In the genomic region with DNA sequence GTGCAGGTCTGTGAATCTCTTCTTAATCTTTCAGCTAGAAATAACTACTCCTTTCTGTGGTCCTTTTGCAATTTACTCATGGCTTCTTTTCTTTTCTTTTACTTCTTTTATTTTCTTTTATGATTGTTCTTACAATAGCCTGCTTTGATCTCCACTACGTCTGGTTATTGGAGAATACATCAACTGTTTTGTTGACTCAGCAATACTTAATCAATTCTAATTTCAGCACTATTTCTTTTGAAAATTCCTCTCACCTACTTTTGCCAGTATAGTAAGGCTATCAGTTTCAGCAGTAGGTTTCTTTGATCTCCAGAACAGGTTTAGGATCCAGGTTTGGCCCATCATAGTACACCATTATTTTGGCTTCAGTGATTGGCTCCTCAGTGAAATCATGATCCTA, we compare ENCODE assay signal across 7 cellular contexts.
"Had no signal": no experiment of that assay in that cellular context is flagged by ENCODE, and none has a peak within 500 bp of the region (broad histone marks: within the 10 kb centered on the region; RNA-seq: fewer than 3 reads in every experiment).

No MANE protein-coding gene starts in this region.

- H3K4me2 ChIP-seq: GM23338 had no signal

- H3K27ac ChIP-seq: HL-60 had no signal

- ATAC-seq: GM23338, HCT116 had no signal

- H2AFZ ChIP-seq: GM23338 had no signal

- H3K4me3 ChIP-seq: GM23338, HAP-1 had no signal

- H3K9me3 ChIP-seq: HAP-1 had no signal

- H3K36me3 ChIP-seq: HAP-1 had no signal

- H3K4me1 ChIP-seq: HAP-1 had no signal

- DNase-seq: H7, HFFc6, KG1 had no signal
